16 cellular contexts compared by ENCODE assay signal in the genomic region with DNA sequence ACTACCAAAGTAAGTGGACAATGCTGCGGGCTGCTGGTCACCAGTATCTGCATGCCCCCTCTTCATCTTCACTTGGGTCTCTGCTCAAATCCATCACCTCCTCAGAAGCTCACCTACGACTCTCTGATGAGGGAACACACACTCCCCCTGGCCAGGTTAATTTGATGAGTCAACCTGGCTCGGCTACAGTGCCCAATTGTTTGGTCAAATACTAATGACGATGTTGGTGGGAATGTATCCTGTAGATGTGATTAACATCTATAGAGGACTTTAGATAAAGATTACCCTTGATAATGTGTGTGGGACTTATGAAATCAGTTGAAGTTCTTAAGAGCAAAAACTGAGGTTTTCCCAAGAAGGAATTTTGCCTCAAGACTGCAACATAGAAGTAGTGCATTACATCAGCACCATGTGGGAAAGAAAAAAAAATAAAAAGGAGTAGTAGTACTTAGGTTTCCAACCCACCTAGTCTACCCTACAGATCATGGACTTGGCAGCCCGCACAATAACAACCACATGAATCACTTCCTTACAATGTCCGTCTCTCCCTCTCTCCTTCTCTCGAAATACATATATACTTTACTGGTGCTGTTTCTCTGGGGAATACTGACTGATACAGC.
A peak's percentile ranks its signal among the peaks of the same experiment; 100 is the strongest.
DNase-seq lines count a peak whose midpoint lies in the region; FAIRE-seq and TF ChIP-seq lines count a peak whose summit lies in the region.
"Had no signal": no experiment of that assay in that cellular context is flagged by ENCODE, and none has a peak within 500 bp of the region (broad histone marks: within the 10 kb centered on the region; RNA-seq: fewer than 3 reads in every experiment).

No MANE protein-coding gene starts in this region.

- no peak overlapping the region for H3K4me3 Mint-ChIP-seq in MCF 10A (ENCODE audit: unreplicated experiment)

- H3K27me3 Mint-ChIP-seq in MCF 10A (ENCODE audit: insufficient read depth, unreplicated experiment), result no peaks in the 10 kb centered on the region

- CTCF ChIA-PET in MCF 10A (lab: Yijun Ruan, JAX), result interaction anchor here (0.6 to 3.6 kb wide), 5 partner anchors 8 to 1453 kb away, joined by 3 to 55 read pairs (median 3); no protein-coding TSS in a partner anchor

- H3K27ac ChIP-seq in breast epithelium (no peak overlapping the region), uterus (no peak overlapping the region)
- H3K27ac ChIP-seq: C4-2B had no signal

- peak; percentile 72 for FAIRE-seq in urothelium cell line (lab: Jason Lieb, UNC)

- DNase-seq in MCF 10A (ENCODE audit: unreplicated experiment) (peak; percentile 86), breast epithelium (ENCODE audit: low spot score in 2 of 2) (no peak), SW480 (ENCODE audit: low spot score) (peak; percentile 22), fibroblast of the aortic adventitia (ENCODE audit: low read depth) (peak; percentile 77), urothelium cell line (ENCODE audit: low spot score) (peak; percentile 72), NCI-H2107 (lab: John Stamatoyannopoulos, UW) (no peak), activated T-cell treated with anti-CD3 and anti-CD28 coated beads for 4 hours (no peak), uterus (no peak)
- DNase-seq: 8988T; activated naive CD4-positive, alpha-beta T cell treated with anti-CD3 and anti-CD28 coated beads, Interleukin-2, amount 50 U/mL, for 16 hours; foreskin fibroblast; MM.1S; NCI-H2029 treated with DMSO at 0.1 percent for 48 hours; NCI-H510A treated with DMSO at 0.1 percent for 48 hours; stimulated activated naive CD4-positive, alpha-beta T cell treated with Interleukin-2 at 50 U/mL for 16 hours had no signal

- BruUV-seq in MCF 10A (replicated peaks; lab: Mats Ljungman, UMichigan), result no TSS peak

- H3K4me1 Mint-ChIP-seq in MCF 10A (ENCODE audit: insufficient read depth, unreplicated experiment), result peaks cover 11% of the 10 kb centered on the region

- H3K4me3 ChIP-seq in breast epithelium (no peak overlapping the region), fibroblast of the aortic adventitia (ENCODE audit: low read depth, low read length) (no peak overlapping the region), uterus (no peak overlapping the region)

- intact Hi-C loops in MCF 10A (cut with micrococcal nuclease) (loop anchor here (5.0 to 10.0 kb wide), 5 partner anchors 188 to 1860 kb away; no protein-coding TSS in a partner anchor), breast epithelium (cut with DNase I; ENCODE audit: low total_unique reads) (loop anchor here (10.0 kb wide), 1 partner anchor 1712 kb away; no protein-coding TSS in a partner anchor), uterus (cut with DNase I; ENCODE audit: low total_unique reads) (no loop called here)

- peak overlapping the region; percentile 21 for H3K27ac Mint-ChIP-seq in MCF 10A (ENCODE audit: low read depth, unreplicated experiment)

- H3K4me1 ChIP-seq in breast epithelium (no peaks in the 10 kb centered on the region), uterus (no peaks in the 10 kb centered on the region)

- H3K36me3 Mint-ChIP-seq in MCF 10A (ENCODE audit: insufficient read depth, unreplicated experiment), result no peaks in the 10 kb centered on the region

- H3K27me3 ChIP-seq in breast epithelium (no peaks in the 10 kb centered on the region), uterus (no peaks in the 10 kb centered on the region)

- no peak for TF ChIP-seq CTCF in MCF 10A (IDR thresholded peaks at IDR 0.05; ENCODE audit: unreplicated experiment)
- TF ChIP-seq CTCF in breast epithelium (IDR thresholded peaks at IDR 0.05), result no peak
- TF ChIP-seq CTCF in fibroblast of the aortic adventitia (IDR thresholded peaks at IDR 0.05; ENCODE audit: insufficient read depth, low read length), result no peak
- no peak for TF ChIP-seq CTCF in uterus (IDR thresholded peaks at IDR 0.05)

- H3K9me3 ChIP-seq in breast epithelium (no peaks in the 10 kb centered on the region), uterus (no peaks in the 10 kb centered on the region)

- TF ChIP-seq POLR2A in breast epithelium (IDR thresholded peaks at IDR 0.05) (no peak), uterus (IDR thresholded peaks at IDR 0.05) (no peak)

- no peaks in the 10 kb centered on the region for H3K9me3 Mint-ChIP-seq in MCF 10A (ENCODE audit: unreplicated experiment)

- POLR2A ChIA-PET in MCF 10A (lab: Yijun Ruan, JAX), result interaction anchor here (1.0 kb wide), 1 partner anchor 227 kb away, joined by 3 read pairs; no protein-coding TSS in a partner anchor

- H3K36me3 ChIP-seq in breast epithelium, result no peaks in the 10 kb centered on the region
- no peaks in the 10 kb centered on the region for H3K36me3 ChIP-seq in uterus

Comparison
In these comparisons a context has a peak if more than half of its experiments do, and no peak if none do; other contexts are left out.
1. DNase-seq: peak in MCF 10A (single experiment), SW480 (single experiment), fibroblast of the aortic adventitia (single experiment) and urothelium cell line (single experiment); none in breast epithelium (0 of 2), NCI-H2107 (single experiment), activated T-cell treated with anti-CD3 and anti-CD28 coated beads for 4 hours (single experiment) and uterus (0 of 2).